ENCODE assay signal across 16 cellular contexts in the genomic region with DNA sequence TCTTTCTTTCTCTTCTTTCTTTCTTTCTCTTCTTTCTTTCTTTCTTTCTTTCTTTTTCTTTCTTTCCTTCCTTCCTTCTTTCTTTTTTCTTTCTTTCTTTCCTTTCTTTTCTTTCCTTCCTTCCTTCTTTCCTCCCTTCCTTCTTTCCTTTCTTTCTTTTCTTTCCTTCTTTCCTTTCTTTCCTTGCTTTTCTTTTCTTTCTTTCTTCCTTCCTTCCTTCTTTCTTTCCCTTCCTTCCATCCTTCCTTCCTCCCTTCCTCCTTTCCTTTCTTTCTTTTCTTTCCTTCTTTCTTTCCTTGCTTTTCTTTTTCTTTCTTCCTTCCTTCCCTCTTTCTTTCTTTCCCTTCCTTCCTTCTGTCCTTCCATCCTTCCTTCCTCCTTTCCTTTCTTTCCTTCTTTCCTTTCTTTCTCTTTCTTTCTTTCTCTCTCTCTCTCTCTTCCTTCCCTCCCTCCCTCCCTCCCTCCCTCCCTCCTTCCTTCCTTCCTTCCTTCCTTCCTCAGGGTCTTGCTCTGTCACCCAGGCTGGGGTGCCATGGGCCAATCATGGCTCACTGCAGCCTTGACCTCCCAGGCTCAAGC. TPM values are rescaled to one million over a fixed set of nuclear protein-coding genes. Genes with fewer than 3 reads are reported as not detected.
"Had no signal": no experiment of that assay in that cellular context is flagged by ENCODE, and none has a peak within 500 bp of the region (broad histone marks: within the 10 kb centered on the region; RNA-seq: fewer than 3 reads in every experiment).

No MANE protein-coding gene starts in this region.

- DNase-seq: activated CD4-positive, alpha-beta T cell treated with anti-CD3 and anti-CD28 coated beads for 36 hours; activated CD4-positive, alpha-beta T cell treated with anti-CD3 and anti-CD28 coated beads, Interleukin-2, amount 50 U/mL, for 48 hours; amniotic stem cell; body of pancreas; caudate nucleus; foreskin keratinocyte; kidney; mesenchymal stem cell; natural killer cell; pancreas; SK-N-SH; stimulated activated CD8-positive, alpha-beta memory T cell treated with anti-CD3 and anti-CD28 coated beads, Interleukin-4, amount 100 ng/mL, for 48 hours; stimulated activated naive CD4-positive, alpha-beta T cell treated with Interleukin-2 at 50 U/mL for 16 hours had no signal

- H3K36me3 Mint-ChIP-seq: natural killer cell had no signal

- H3K4me1 Mint-ChIP-seq: activated CD4-positive, alpha-beta T cell treated with anti-CD3 and anti-CD28 coated beads for 36 hours; natural killer cell had no signal

- H3K9me3 Mint-ChIP-seq: natural killer cell; T-helper 2 cell treated with Interferon-gamma antibody and Interleukin-4, amounts not matched to agents 5 μg/mL and 100 μg/mL, for 36 hours had no signal

- H3K27ac ChIP-seq: body of pancreas, foreskin keratinocyte, neutrophil, pancreas had no signal

- H3K9me3 ChIP-seq: body of pancreas, neutrophil, pancreas, SK-N-SH had no signal

- H3K36me3 ChIP-seq: neutrophil, pancreas had no signal

- H3K4me1 ChIP-seq: body of pancreas, foreskin keratinocyte, pancreas had no signal

- H3K27me3 ChIP-seq: body of pancreas, neutrophil, pancreas had no signal

- H3K4me3 ChIP-seq: body of pancreas, pancreas had no signal

- H3K4me3 Mint-ChIP-seq: activated CD4-positive, alpha-beta T cell treated with anti-CD3 and anti-CD28 coated beads for 36 hours; activated naive CD8-positive, alpha-beta T cell; natural killer cell; T-helper 2 cell treated with Interferon-gamma antibody and Interleukin-4, amounts not matched to agents 5 μg/mL and 100 μg/mL, for 36 hours had no signal

- ATAC-seq: activated CD4-positive, alpha-beta T cell treated with anti-CD3 and anti-CD28 coated beads for 36 hours; body of pancreas; foreskin keratinocyte; natural killer cell had no signal

- H3K27ac Mint-ChIP-seq: activated CD4-positive, alpha-beta T cell treated with anti-CD3 and anti-CD28 coated beads for 36 hours; activated naive CD8-positive, alpha-beta T cell; natural killer cell; T-helper 2 cell treated with Interferon-gamma antibody and Interleukin-4, amounts not matched to agents 5 μg/mL and 100 μg/mL, for 36 hours had no signal

RNA-seq across cellular contexts. Expression of gene SPARCL1, which starts 13.6 kb away (rescaled TPM):
- total RNA-seq: activated CD4-positive, alpha-beta T cell treated with anti-CD3 and anti-CD28 coated beads for 36 hours; foreskin keratinocyte; natural killer cell had no signal
- polyA plus RNA-seq: foreskin keratinocyte, SK-N-SH had no signal
